Comparison of ENCODE assay signal across 2 cellular contexts in the genomic region with DNA sequence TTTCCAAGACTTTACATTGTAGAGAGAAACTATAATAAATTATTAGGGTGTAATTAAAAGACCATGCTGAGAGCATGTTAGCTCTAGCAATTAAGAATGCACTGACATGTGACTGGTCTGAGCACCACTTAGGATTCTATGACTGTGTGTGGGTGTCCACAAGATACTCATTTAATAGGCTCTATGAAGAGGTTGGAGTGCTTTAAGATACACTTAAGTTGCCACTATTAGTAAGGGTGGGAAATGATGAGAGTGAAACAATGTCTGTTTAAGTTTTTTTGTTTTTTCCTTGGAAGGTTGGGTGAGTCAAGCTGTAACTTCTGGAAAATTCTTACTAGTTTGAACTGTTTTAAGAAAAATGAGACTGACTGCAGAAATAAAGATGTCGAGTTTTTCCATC.
TF ChIP-seq lines count a peak whose summit lies in the region.

No MANE protein-coding gene starts in this region.

TF ChIP-seq in A549, 52 proteins besides CTCF, POLR2A, EP300 and RAD21 (continued from another document):
- TF ChIP-seq, protein P1, sequence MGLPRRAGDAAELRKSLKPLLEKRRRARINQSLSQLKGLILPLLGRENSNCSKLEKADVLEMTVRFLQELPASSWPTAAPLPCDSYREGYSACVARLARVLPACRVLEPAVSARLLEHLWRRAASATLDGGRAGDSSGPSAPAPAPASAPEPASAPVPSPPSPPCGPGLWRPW (IDR thresholded peaks at IDR 0.05) = no peak
- TF ChIP-seq EHF (CRISPR knock-in tag; IDR thresholded peaks at IDR 0.05) (no peak), ESRRA (IDR thresholded peaks at IDR 0.05; ENCODE audit: borderline replicate concordance, low read length) (no peak), SREBF2 (IDR thresholded peaks at IDR 0.05) (no peak), HDAC2 (IDR thresholded peaks at IDR 0.05) (no peak), HOXB13 (CRISPR knock-in tag; IDR thresholded peaks at IDR 0.05; ENCODE audit: low read depth) (no peak), NFE2L2 (conservative IDR thresholded peaks at IDR 0.05; ENCODE audit: low read length) (no peak), POLR2AphosphoS2 (conservative IDR thresholded peaks at IDR 0.05; ENCODE audit: low read length) (no peak)
- TF ChIP-seq, protein P2, sequence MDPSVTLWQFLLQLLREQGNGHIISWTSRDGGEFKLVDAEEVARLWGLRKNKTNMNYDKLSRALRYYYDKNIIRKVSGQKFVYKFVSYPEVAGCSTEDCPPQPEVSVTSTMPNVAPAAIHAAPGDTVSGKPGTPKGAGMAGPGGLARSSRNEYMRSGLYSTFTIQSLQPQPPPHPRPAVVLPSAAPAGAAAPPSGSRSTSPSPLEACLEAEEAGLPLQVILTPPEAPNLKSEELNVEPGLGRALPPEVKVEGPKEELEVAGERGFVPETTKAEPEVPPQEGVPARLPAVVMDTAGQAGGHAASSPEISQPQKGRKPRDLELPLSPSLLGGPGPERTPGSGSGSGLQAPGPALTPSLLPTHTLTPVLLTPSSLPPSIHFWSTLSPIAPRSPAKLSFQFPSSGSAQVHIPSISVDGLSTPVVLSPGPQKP (IDR thresholded peaks at IDR 0.05; ENCODE audit: low read depth, low read length) = no peak
- TF ChIP-seq, protein P3, sequence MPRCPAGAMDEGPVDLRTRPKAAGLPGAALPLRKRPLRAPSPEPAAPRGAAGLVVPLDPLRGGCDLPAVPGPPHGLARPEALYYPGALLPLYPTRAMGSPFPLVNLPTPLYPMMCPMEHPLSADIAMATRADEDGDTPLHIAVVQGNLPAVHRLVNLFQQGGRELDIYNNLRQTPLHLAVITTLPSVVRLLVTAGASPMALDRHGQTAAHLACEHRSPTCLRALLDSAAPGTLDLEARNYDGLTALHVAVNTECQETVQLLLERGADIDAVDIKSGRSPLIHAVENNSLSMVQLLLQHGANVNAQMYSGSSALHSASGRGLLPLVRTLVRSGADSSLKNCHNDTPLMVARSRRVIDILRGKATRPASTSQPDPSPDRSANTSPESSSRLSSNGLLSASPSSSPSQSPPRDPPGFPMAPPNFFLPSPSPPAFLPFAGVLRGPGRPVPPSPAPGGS (IDR thresholded peaks at IDR 0.05) = no peak
- TF ChIP-seq, protein P4, sequence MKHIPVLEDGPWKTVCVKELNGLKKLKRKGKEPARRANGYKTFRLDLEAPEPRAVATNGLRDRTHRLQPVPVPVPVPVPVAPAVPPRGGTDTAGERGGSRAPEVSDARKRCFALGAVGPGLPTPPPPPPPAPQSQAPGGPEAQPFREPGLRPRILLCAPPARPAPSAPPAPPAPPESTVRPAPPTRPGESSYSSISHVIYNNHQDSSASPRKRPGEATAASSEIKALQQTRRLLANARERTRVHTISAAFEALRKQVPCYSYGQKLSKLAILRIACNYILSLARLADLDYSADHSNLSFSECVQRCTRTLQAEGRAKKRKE (CRISPR knock-in tag; IDR thresholded peaks at IDR 0.05; ENCODE audit: low read depth) = no peak
- TF ChIP-seq, protein P5, sequence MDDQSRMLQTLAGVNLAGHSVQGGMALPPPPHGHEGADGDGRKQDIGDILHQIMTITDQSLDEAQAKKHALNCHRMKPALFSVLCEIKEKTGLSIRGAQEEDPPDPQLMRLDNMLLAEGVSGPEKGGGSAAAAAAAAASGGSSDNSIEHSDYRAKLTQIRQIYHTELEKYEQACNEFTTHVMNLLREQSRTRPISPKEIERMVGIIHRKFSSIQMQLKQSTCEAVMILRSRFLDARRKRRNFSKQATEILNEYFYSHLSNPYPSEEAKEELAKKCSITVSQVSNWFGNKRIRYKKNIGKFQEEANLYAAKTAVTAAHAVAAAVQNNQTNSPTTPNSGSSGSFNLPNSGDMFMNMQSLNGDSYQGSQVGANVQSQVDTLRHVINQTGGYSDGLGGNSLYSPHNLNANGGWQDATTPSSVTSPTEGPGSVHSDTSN (IDR thresholded peaks at IDR 0.05) = no peak
TF ChIP-seq in A549: peak in this region for 0.

TF ChIP-seq in SK-N-SH, 30 proteins besides CTCF, POLR2A, EP300 and RAD21 (continued from another document):
- no peak for TF ChIP-seq YY1 (IDR thresholded peaks at IDR 0.05; ENCODE audit: low read depth)
- TF ChIP-seq FOXM1 (IDR thresholded peaks at IDR 0.05; ENCODE audit: low read depth) = no peak
- TF ChIP-seq CHD2 (IDR thresholded peaks at IDR 0.05; ENCODE audit: low read length, partially characterized antibody) = no peak
- TF ChIP-seq MXI1 (IDR thresholded peaks at IDR 0.05; ENCODE audit: low read depth, low read length) = no peak
- no peak for TF ChIP-seq JUND (IDR thresholded peaks at IDR 0.05)
- TF ChIP-seq FOXJ3 (CRISPR knock-in tag; IDR thresholded peaks at IDR 0.05) = no peak
- no peak for TF ChIP-seq GATA2 (CRISPR knock-in tag; IDR thresholded peaks at IDR 0.05)
- TF ChIP-seq MEF2A (IDR thresholded peaks at IDR 0.05; ENCODE audit: borderline replicate concordance, low read depth) = no peak
- TF ChIP-seq, protein P6, sequence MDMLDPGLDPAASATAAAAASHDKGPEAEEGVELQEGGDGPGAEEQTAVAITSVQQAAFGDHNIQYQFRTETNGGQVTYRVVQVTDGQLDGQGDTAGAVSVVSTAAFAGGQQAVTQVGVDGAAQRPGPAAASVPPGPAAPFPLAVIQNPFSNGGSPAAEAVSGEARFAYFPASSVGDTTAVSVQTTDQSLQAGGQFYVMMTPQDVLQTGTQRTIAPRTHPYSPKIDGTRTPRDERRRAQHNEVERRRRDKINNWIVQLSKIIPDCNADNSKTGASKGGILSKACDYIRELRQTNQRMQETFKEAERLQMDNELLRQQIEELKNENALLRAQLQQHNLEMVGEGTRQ (IDR thresholded peaks at IDR 0.05; ENCODE audit: borderline replicate concordance, low read depth, low read length) = no peak
- TF ChIP-seq RXRA (IDR thresholded peaks at IDR 0.05; ENCODE audit: borderline replicate concordance, low read depth) = no peak
- TF ChIP-seq ELF1 (IDR thresholded peaks at IDR 0.05) = no peak
- TF ChIP-seq TEAD4 (IDR thresholded peaks at IDR 0.05; ENCODE audit: borderline replicate concordance, insufficient read depth) = no peak
- no peak for TF ChIP-seq TCF12 (IDR thresholded peaks at IDR 0.05)
- TF ChIP-seq POLR2AphosphoS5 (IDR thresholded peaks at IDR 0.05; ENCODE audit: low read depth, low read length) = no peak
- no peak for TF ChIP-seq NFIC (IDR thresholded peaks at IDR 0.05; ENCODE audit: borderline replicate concordance)
TF ChIP-seq in SK-N-SH: peak in this region for 0.
